ENCODE assay signal across 8 cellular contexts in genomic region chr1:150213170-150214098, GRCh38. TPM values are rescaled to one million over a fixed set of nuclear protein-coding genes. Genes with fewer than 3 reads are reported as not detected.
DNase-seq lines count a peak whose midpoint lies in the region; ATAC-seq, FAIRE-seq and TF ChIP-seq lines count a peak whose summit lies in the region.

No MANE protein-coding gene starts in this region.

- no peaks in the 10 kb centered on the region for H3K36me3 Mint-ChIP-seq in Caco-2 (ENCODE audit: insufficient read depth, unreplicated experiment)

- H3K4me2 ChIP-seq in mammary epithelial cell (ENCODE audit: insufficient read depth, low read depth, low read length) = peak overlapping the region; percentile 80

- no peak overlapping the region for H3K4me3 Mint-ChIP-seq in Caco-2 (ENCODE audit: unreplicated experiment)

- 16% methylated on average over 34 of the region's 38 CpGs for WGBS in mammary epithelial cell (ENCODE audit: low coverage, missing lambda C conversion rate)
- 17 to 18% (median 17%) methylated on average over 38 of the region's 38 CpGs for WGBS in small intestine, 3 donors

- CTCF ChIA-PET in mammary epithelial cell (lab: Charles Lee; ENCODE audit: low non-redundant PET) = interaction anchor here (0.5 kb wide), 1 partner anchor 22 kb away, joined by 6 read pairs; no protein-coding TSS in a partner anchor
- CTCF ChIA-PET in Caco-2 (lab: Charles Lee) = no interaction called here

- dilution Hi-C loops in mammary epithelial cell (cut with HindIII; ENCODE audit: low sequenced_read_pairs) = loop anchor here (5.0 kb wide), 1 partner anchor 56 kb away; no protein-coding TSS in a partner anchor

- intact Hi-C loops in mammary epithelial cell (cut with micrococcal nuclease) = no loop called here
- intact Hi-C loops in Caco-2 (cut with micrococcal nuclease; ENCODE audit: unreplicated experiment) = no loop called here

- POLR2A ChIA-PET in Caco-2 (lab: Charles Lee) = no interaction called here

- H3K9me3 ChIP-seq in WERI-Rb-1 (ENCODE audit: severe bottlenecking) = no peaks in the 10 kb centered on the region
- H3K9me3 ChIP-seq in mammary epithelial cell (replicated peaks; ENCODE audit: insufficient read depth, low read length) = no peaks in the 10 kb centered on the region
- no peaks in the 10 kb centered on the region for H3K9me3 ChIP-seq in small intestine (ENCODE audit: control insufficient read depth, low read depth)
- H3K9me3 ChIP-seq in Caco-2 = no peaks in the 10 kb centered on the region

- H3K27ac ChIP-seq in WERI-Rb-1 (peak overlapping the region; percentile 68), mammary epithelial cell (ENCODE audit: insufficient read depth, low read depth, low read length) (peak overlapping the region; percentile 68), small intestine (ENCODE audit: low read depth in 1 of 2, low read length in 1 of 2) (peak overlapping the region; percentile 42 to 86)

- BruUV-seq in mammary epithelial cell (replicated peaks; lab: Mats Ljungman, UMichigan) (TSS peak; percentile 48), Caco-2 (replicated peaks; lab: Mats Ljungman, UMichigan) (no TSS peak)

- no peak overlapping the region for H3K27ac Mint-ChIP-seq in Caco-2 (ENCODE audit: unreplicated experiment)

- no peaks in the 10 kb centered on the region for H3K4me1 Mint-ChIP-seq in Caco-2 (ENCODE audit: low read depth, unreplicated experiment)

- H3K27me3 Mint-ChIP-seq in Caco-2 (ENCODE audit: insufficient read depth, unreplicated experiment) = no peaks in the 10 kb centered on the region

- DNase-seq in NCI-H2029 (lab: John Stamatoyannopoulos, UW) (peak; percentile 93), WERI-Rb-1 (peak; percentile 95), mammary epithelial cell (peak; percentile 79), iPS-NIHi11 (ENCODE audit: low spot score) (peak; percentile 95), small intestine (peak; percentile 95), Caco-2 (no peak)

- no peaks in the 10 kb centered on the region for H3K36me3 ChIP-seq in WERI-Rb-1
- H3K36me3 ChIP-seq in mammary epithelial cell (ENCODE audit: insufficient read depth, low read length) = no peaks in the 10 kb centered on the region
- no peaks in the 10 kb centered on the region for H3K36me3 ChIP-seq in small intestine (ENCODE audit: control insufficient read depth in 2 of 2, insufficient read depth in 2 of 2, low read length in 2 of 2)
- H3K36me3 ChIP-seq in Caco-2 (ENCODE audit: control insufficient read depth, insufficient read depth, low read length) = no peaks in the 10 kb centered on the region

- H3K79me2 ChIP-seq in mammary epithelial cell (ENCODE audit: insufficient read depth, low read length) = no peaks in the 10 kb centered on the region

- H4K20me1 ChIP-seq in mammary epithelial cell (ENCODE audit: insufficient read depth, low read length) = no peaks in the 10 kb centered on the region

- peak overlapping the region; percentile 87 for H2AFZ ChIP-seq in mammary epithelial cell (ENCODE audit: low read depth, low read length)

- no peak for FAIRE-seq in small intestine (lab: Jason Lieb, UNC)

- peak; percentile 23 for TF ChIP-seq POLR2A in GM10847 (IDR thresholded peaks at IDR 0.05; ENCODE audit: extremely low read depth, insufficient read length)

- ATAC-seq in HG02763 (IDR thresholded peaks at IDR 0.05; ENCODE audit: unreplicated experiment) = peak; percentile 83

- H3K27me3 ChIP-seq in WERI-Rb-1 (ENCODE audit: insufficient read depth, low read depth, severe bottlenecking) (no peaks in the 10 kb centered on the region), mammary epithelial cell (ENCODE audit: insufficient read depth, low read length) (no peaks in the 10 kb centered on the region), small intestine (ENCODE audit: control insufficient read depth in 2 of 2, insufficient read depth in 2 of 2, low read length in 2 of 2) (no peaks in the 10 kb centered on the region), Caco-2 (replicated peaks; ENCODE audit: control insufficient read depth, insufficient read depth, low read length) (no peaks in the 10 kb centered on the region)

- no peaks in the 10 kb centered on the region for H3K4me1 ChIP-seq in mammary epithelial cell (ENCODE audit: insufficient read depth, low read length)
- no peaks in the 10 kb centered on the region for H3K4me1 ChIP-seq in small intestine (ENCODE audit: control insufficient read depth in 2 of 2, insufficient read depth in 1 of 2, low read depth in 1 of 2, low read length in 1 of 2)
- H3K4me1 ChIP-seq in Caco-2 = no peaks in the 10 kb centered on the region

- TF ChIP-seq CTCF in WERI-Rb-1 (IDR thresholded peaks at IDR 0.05; ENCODE audit: low read depth, low read length) (no peak), mammary epithelial cell (conservative IDR thresholded peaks at IDR 0.05 in 1 of 2, IDR thresholded peaks at IDR 0.05 in 1 of 2; ENCODE audit: extremely low read depth in 1 of 2, insufficient read depth in 1 of 2, low read depth in 1 of 2, low read length in 2 of 2) (peak; percentile 14 to 41), Caco-2 (IDR thresholded peaks at IDR 0.05; ENCODE audit: insufficient read depth in 1 of 2, low read depth in 1 of 2, low read length in 1 of 2, severe bottlenecking in 1 of 2, unreplicated experiment in 1 of 2) (no peak)

- H3K4me3 ChIP-seq in WERI-Rb-1 (ENCODE audit: low read depth, low read length) (peak overlapping the region; percentile 49), mammary epithelial cell (replicated peaks in 1 of 3; ENCODE audit: insufficient read depth in 1 of 3, low read depth in 2 of 3, low read length in 3 of 3) (peak overlapping the region; percentile 40 to 47 (median 41)), small intestine (ENCODE audit: low read depth in 1 of 2, low read length in 2 of 2) (peak overlapping the region in 1 of 2 donors; percentile 40), Caco-2 (ENCODE audit: low read depth, low read length) (no peak overlapping the region)

- in situ Hi-C loops in mammary epithelial cell (cut with MboI; ENCODE audit: low sequenced_read_pairs in 2 of 2) = no loop called here

- H3K9me3 Mint-ChIP-seq in Caco-2 (ENCODE audit: unreplicated experiment) = no peaks in the 10 kb centered on the region

- peak overlapping the region; percentile 56 for H3K9ac ChIP-seq in mammary epithelial cell (ENCODE audit: insufficient read depth, low read length)

RNA-seq across cellular contexts. Expression of gene ANP32E, which starts 22.5 kb away (rescaled TPM):
- 10 to 100 TPM; 10.3 to 37.0 TPM for total RNA-seq in mammary epithelial cell
- 9.7 TPM for polyA plus RNA-seq in mammary epithelial cell
- polyA minus RNA-seq in mammary epithelial cell = 18.1 TPM
- 10 to 100 TPM; 13.2 to 45.1 (median 16.1) TPM for polyA plus RNA-seq in small intestine
- 26.8 and 30.6 TPM in 2 replicates for total RNA-seq in Caco-2 (2022)

RNA-seq across cellular contexts. Expression of gene CA14, which starts 44.1 kb away (rescaled TPM):
- total RNA-seq in mammary epithelial cell (not detected), Caco-2 (2022) (not detected in 2 replicates)
- polyA plus RNA-seq in mammary epithelial cell (0.28 TPM), small intestine (under 1 TPM in 1 of 3 donors, not detected in 2; 0.16 TPM)
- not detected for polyA minus RNA-seq in mammary epithelial cell

RNA-seq across cellular contexts. Expression of gene APH1A, which starts 55.4 kb away (rescaled TPM):
- total RNA-seq in mammary epithelial cell (100 to 1,000 TPM; 113 to 119 TPM), Caco-2 (2022) (93.8 and 96.7 TPM in 2 replicates)
- polyA plus RNA-seq in mammary epithelial cell (131 TPM), small intestine (100 to 1,000 TPM in 1 of 3 donors, 10 to 100 TPM in 2; 89.2 to 206 (median 94.8) TPM)
- polyA minus RNA-seq in mammary epithelial cell = 141 TPM

RNA-seq across cellular contexts. Expression of gene C1orf54, which starts 59.2 kb away (rescaled TPM):
- total RNA-seq in mammary epithelial cell (1 to 10 TPM; 1.3 to 2.3 TPM), Caco-2 (2022) (0.26 and 0.82 TPM in 2 replicates)
- polyA plus RNA-seq in mammary epithelial cell (0.76 TPM), small intestine (10 to 100 TPM in 1 of 3 donors, 1 to 10 TPM in 2; 3.8 to 10.3 (median 8.1) TPM)
- polyA minus RNA-seq in mammary epithelial cell = not detected

Comparison
In these comparisons a context has a peak if more than half of its experiments do, and no peak if none do; other contexts are left out.
1. DNase-seq: peak in NCI-H2029 (single experiment), WERI-Rb-1 (single experiment), mammary epithelial cell (single experiment), iPS-NIHi11 (single experiment) and small intestine (single experiment); none in Caco-2 (0 of 2).
2. CTCF ChIP-seq: peak in mammary epithelial cell (2 of 2); none in WERI-Rb-1 (single experiment) and Caco-2 (0 of 2).
3. Peak in every context shown above with its lines, with median percentiles within 50 percentile points of each other: H3K27ac ChIP-seq.